ENCODE assay signal across 13 cellular contexts in genomic region chr1:111725192-111725591, GRCh38. TPM values are rescaled to one million over a fixed set of nuclear protein-coding genes. Genes with fewer than 3 reads are reported as not detected.
DNase-seq lines count a peak whose midpoint lies in the region; ATAC-seq and TF ChIP-seq lines count a peak whose summit lies in the region.
"Had no signal": no experiment of that assay in that cellular context is flagged by ENCODE, and none has a peak within 500 bp of the region (broad histone marks: within the 10 kb centered on the region; RNA-seq: fewer than 3 reads in every experiment).

No MANE protein-coding gene starts in this region.

- ATAC-seq in left cardiac atrium (peak; percentile 58 to 67), GM21390 (IDR thresholded peaks at IDR 0.05; ENCODE audit: unreplicated experiment) (no peak)

- H3K9me3 ChIP-seq in WERI-Rb-1 (ENCODE audit: severe bottlenecking) (no peaks in the 10 kb centered on the region), neutrophil (no peaks in the 10 kb centered on the region), MM.1S (replicated peaks; ENCODE audit: insufficient read depth, low read length) (no peaks in the 10 kb centered on the region)

- H3K79me2 ChIP-seq in MM.1S (ENCODE audit: low read length), result no peaks in the 10 kb centered on the region

- H4K20me1 ChIP-seq in MM.1S (ENCODE audit: insufficient read depth, low read length), result no peaks in the 10 kb centered on the region

- H3K9ac ChIP-seq in MM.1S (ENCODE audit: low read length), result no peak overlapping the region

- TF ChIP-seq CTCF in WERI-Rb-1 (IDR thresholded peaks at IDR 0.05; ENCODE audit: low read depth, low read length) (peak; percentile 11; the same call in 1 of the 2 replicates), neutrophil (IDR thresholded peaks at IDR 0.05) (no peak), MM.1S (IDR thresholded peaks at IDR 0.05; ENCODE audit: low read length) (no peak)

- H3K36me3 ChIP-seq in WERI-Rb-1 (peaks cover 10% of the 10 kb centered on the region), neutrophil (peaks cover 65% of the 10 kb centered on the region), MM.1S (replicated peaks; ENCODE audit: insufficient read depth, low read length) (no peaks in the 10 kb centered on the region)

- H3K4me1 ChIP-seq in neutrophil (ENCODE audit: control insufficient read depth in 1 of 2, insufficient read depth in 1 of 2, low read depth in 1 of 2, low read length in 1 of 2) (peaks cover 52 to 61% of the 10 kb centered on the region in 2 experiments), MM.1S (ENCODE audit: low read length) (peaks cover 7% of the 10 kb centered on the region)

- intact Hi-C loops in left cardiac atrium (cut with DNase I), result no loop called here

- no peak overlapping the region for H3K4me2 ChIP-seq in MM.1S (ENCODE audit: low read depth, low read length)

- H3K4me3 ChIP-seq in WERI-Rb-1 (ENCODE audit: low read depth, low read length) (no peak overlapping the region), neutrophil (ENCODE audit: low read depth in 1 of 2, low read length in 1 of 2) (no peak overlapping the region), MM.1S (ENCODE audit: low read length) (no peak overlapping the region)

- no peaks in the 10 kb centered on the region for H3K9me2 ChIP-seq in MM.1S (replicated peaks; ENCODE audit: insufficient read depth, low read length)

- H3F3A ChIP-seq in MM.1S (ENCODE audit: insufficient read depth, low read length), result peaks cover 4% of the 10 kb centered on the region; the same call in 1 of the 2 replicates

- no peaks in the 10 kb centered on the region for H3K27me3 ChIP-seq in WERI-Rb-1 (ENCODE audit: insufficient read depth, low read depth, severe bottlenecking)
- H3K27me3 ChIP-seq in neutrophil, result no peaks in the 10 kb centered on the region
- no peaks in the 10 kb centered on the region for H3K27me3 ChIP-seq in MM.1S (replicated peaks; ENCODE audit: insufficient read depth, low read length)

- H2AFZ ChIP-seq in MM.1S (ENCODE audit: low read length), result no peak overlapping the region

- H3K27ac ChIP-seq in WERI-Rb-1 (peak overlapping the region; percentile 63), neutrophil (peak overlapping the region; percentile 90), MM.1S (ENCODE audit: low read length) (no peak overlapping the region)

- DNase-seq in ELF-1 (ENCODE audit: low read depth, low spot score) (peak; percentile 47), WERI-Rb-1 (peak; percentile 89), left cardiac atrium (peak; percentile 67), MM.1S (no peak), NCI-H2107 (lab: John Stamatoyannopoulos, UW) (no peak), NCI-H2107 treated with DMSO at 0.1 percent for 48 hours (lab: John Stamatoyannopoulos, UW; ENCODE audit: unreplicated experiment) (no peak)
- DNase-seq: central memory CD4-positive, alpha-beta T cell; hippocampal formation; NCI-H1417 treated with DMSO at 0.1 percent for 48 hours; NCI-H748 treated with DMSO at 0.1 percent for 48 hours; stimulated activated CD4-positive, alpha-beta T cell treated with anti-CD3 and anti-CD28 coated beads, Interleukin-2, amount 100 ng/mL, for 48 hours had no signal

RNA-seq across cellular contexts. Expression of gene INKA2, which starts 14.0 kb away (rescaled TPM):
- total RNA-seq in left cardiac atrium, result 10 to 100 TPM; 18.4 to 31.7 TPM

RNA-seq across cellular contexts. Expression of gene DDX20, which starts 30.5 kb away (rescaled TPM):
- 1 to 10 TPM; 7.8 TPM for total RNA-seq in left cardiac atrium

Comparison
In these comparisons a context has a peak if more than half of its experiments do, and no peak if none do; other contexts are left out.
1. DNase-seq: peak in ELF-1 (single experiment), WERI-Rb-1 (single experiment) and left cardiac atrium (single experiment); none in MM.1S (single experiment), NCI-H2107 (single experiment) and NCI-H2107 treated with DMSO at 0.1 percent for 48 hours (single experiment).